ENCODE assay signal across 1 cellular context in genomic region chr20:34388000-34388399, GRCh38.
A peak's percentile ranks its signal among the peaks of the same experiment; 100 is the strongest.
TF ChIP-seq lines count a peak whose summit lies in the region.

No MANE protein-coding gene starts in this region.

TF ChIP-seq in HepG2, 621 proteins besides CTCF, POLR2A, EP300 and RAD21:
- TF ChIP-seq RBM22 (optimal IDR thresholded peaks at IDR 0.05; ENCODE audit: low read length) (peak; percentile 4), ERF (CRISPR knock-in tag; IDR thresholded peaks at IDR 0.05) (no peak), ZNF121 (CRISPR knock-in tag; IDR thresholded peaks at IDR 0.05) (peak; percentile 49; the same call in 1 of the 2 replicates), ZSCAN25 (CRISPR knock-in tag; IDR thresholded peaks at IDR 0.05) (0 out of 2 replicates have a peak, but pooled peaks have one; percentile 25), ZFP36L1 (CRISPR knock-in tag; IDR thresholded peaks at IDR 0.05) (no peak)
TF ChIP-seq in HepG2: peak in this region for 3.
